Comparison of ENCODE assay signal across 1 cellular context in the genomic region with DNA sequence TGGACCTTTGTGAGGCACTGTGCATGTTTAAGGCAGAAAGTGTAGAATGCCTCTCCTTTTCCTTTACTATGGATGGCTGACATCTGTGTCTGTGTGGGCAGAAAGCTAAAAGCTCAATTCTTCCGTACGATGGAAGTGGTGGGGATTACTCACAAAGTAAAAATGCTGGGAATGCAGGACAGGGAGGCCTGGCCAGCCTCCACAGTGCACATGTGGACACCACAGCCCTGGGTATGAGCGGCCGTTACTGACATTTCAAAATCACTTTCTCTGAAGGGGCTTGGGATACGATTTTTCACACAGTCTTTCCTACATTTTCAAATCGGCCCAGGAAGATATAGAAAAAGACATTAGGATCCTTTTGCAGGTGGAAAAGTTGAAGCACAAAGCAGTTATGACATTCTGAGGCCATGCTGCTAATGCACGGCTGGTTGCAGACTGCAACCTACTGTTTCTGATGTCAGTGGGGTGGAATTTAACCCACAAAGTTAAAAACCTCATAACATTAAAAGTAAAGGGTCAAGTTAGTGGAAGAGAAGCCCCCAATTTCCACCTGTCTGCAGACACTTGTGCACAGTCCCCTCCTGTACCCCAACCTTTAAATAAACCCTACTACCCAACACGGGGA.
A peak's percentile ranks its signal among the peaks of the same experiment; 100 is the strongest.
TF ChIP-seq lines count a peak whose summit lies in the region.

No MANE protein-coding gene starts in this region.

TF ChIP-seq in SK-N-SH, 30 proteins besides CTCF, POLR2A, EP300 and RAD21 (continued from another document):
- TF ChIP-seq FOSL2 (IDR thresholded peaks at IDR 0.05; ENCODE audit: borderline replicate concordance, low read depth) (peak; percentile 83), NFIC (IDR thresholded peaks at IDR 0.05; ENCODE audit: borderline replicate concordance) (peak; percentile 63; the same call in 1 of the 2 replicates), RFX5 (IDR thresholded peaks at IDR 0.05; ENCODE audit: low read length) (no peak), SMC3 (IDR thresholded peaks at IDR 0.05; ENCODE audit: low read depth, low read length) (no peak), TCF12 (IDR thresholded peaks at IDR 0.05) (peak; percentile 98), EZH2phosphoT487 (IDR thresholded peaks at IDR 0.05; ENCODE audit: borderline replicate concordance, low read depth) (no peak), TAF1 (IDR thresholded peaks at IDR 0.05; ENCODE audit: borderline replicate concordance, low read depth, low read length) (peak; percentile 66; the same call in 1 of the 2 replicates), GABPA (IDR thresholded peaks at IDR 0.05; ENCODE audit: low read depth) (no peak), FOXM1 (IDR thresholded peaks at IDR 0.05; ENCODE audit: low read depth) (peak; percentile 68; the same call in 1 of the 2 replicates), MEF2A (IDR thresholded peaks at IDR 0.05; ENCODE audit: borderline replicate concordance, low read depth) (no peak), POLR2AphosphoS5 (IDR thresholded peaks at IDR 0.05; ENCODE audit: low read depth, low read length) (peak; percentile 61), CHD2 (IDR thresholded peaks at IDR 0.05; ENCODE audit: low read length, partially characterized antibody) (no peak), JUND (IDR thresholded peaks at IDR 0.05) (peak; percentile 95), TEAD4 (IDR thresholded peaks at IDR 0.05; ENCODE audit: borderline replicate concordance, insufficient read depth) (peak; percentile 98), RXRA (IDR thresholded peaks at IDR 0.05; ENCODE audit: borderline replicate concordance, low read depth) (peak; percentile 32; the same call in 1 of the 2 replicates), NRF1 (IDR thresholded peaks at IDR 0.05; ENCODE audit: low read depth, low read length) (no peak), MXI1 (IDR thresholded peaks at IDR 0.05; ENCODE audit: low read depth, low read length) (no peak), GATA2 (CRISPR knock-in tag; IDR thresholded peaks at IDR 0.05) (no peak), FOXJ3 (CRISPR knock-in tag; IDR thresholded peaks at IDR 0.05) (no peak), ELF1 (IDR thresholded peaks at IDR 0.05) (no peak; the same call in 1 of the 2 replicates)
- TF ChIP-seq, protein P1, sequence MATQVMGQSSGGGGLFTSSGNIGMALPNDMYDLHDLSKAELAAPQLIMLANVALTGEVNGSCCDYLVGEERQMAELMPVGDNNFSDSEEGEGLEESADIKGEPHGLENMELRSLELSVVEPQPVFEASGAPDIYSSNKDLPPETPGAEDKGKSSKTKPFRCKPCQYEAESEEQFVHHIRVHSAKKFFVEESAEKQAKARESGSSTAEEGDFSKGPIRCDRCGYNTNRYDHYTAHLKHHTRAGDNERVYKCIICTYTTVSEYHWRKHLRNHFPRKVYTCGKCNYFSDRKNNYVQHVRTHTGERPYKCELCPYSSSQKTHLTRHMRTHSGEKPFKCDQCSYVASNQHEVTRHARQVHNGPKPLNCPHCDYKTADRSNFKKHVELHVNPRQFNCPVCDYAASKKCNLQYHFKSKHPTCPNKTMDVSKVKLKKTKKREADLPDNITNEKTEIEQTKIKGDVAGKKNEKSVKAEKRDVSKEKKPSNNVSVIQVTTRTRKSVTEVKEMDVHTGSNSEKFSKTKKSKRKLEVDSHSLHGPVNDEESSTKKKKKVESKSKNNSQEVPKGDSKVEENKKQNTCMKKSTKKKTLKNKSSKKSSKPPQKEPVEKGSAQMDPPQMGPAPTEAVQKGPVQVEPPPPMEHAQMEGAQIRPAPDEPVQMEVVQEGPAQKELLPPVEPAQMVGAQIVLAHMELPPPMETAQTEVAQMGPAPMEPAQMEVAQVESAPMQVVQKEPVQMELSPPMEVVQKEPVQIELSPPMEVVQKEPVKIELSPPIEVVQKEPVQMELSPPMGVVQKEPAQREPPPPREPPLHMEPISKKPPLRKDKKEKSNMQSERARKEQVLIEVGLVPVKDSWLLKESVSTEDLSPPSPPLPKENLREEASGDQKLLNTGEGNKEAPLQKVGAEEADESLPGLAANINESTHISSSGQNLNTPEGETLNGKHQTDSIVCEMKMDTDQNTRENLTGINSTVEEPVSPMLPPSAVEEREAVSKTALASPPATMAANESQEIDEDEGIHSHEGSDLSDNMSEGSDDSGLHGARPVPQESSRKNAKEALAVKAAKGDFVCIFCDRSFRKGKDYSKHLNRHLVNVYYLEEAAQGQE (IDR thresholded peaks at IDR 0.05; ENCODE audit: low read depth, low read length), result peak; percentile 65
- TF ChIP-seq, protein P2, sequence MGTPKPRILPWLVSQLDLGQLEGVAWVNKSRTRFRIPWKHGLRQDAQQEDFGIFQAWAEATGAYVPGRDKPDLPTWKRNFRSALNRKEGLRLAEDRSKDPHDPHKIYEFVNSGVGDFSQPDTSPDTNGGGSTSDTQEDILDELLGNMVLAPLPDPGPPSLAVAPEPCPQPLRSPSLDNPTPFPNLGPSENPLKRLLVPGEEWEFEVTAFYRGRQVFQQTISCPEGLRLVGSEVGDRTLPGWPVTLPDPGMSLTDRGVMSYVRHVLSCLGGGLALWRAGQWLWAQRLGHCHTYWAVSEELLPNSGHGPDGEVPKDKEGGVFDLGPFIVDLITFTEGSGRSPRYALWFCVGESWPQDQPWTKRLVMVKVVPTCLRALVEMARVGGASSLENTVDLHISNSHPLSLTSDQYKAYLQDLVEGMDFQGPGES (IDR thresholded peaks at IDR 0.05; ENCODE audit: low read depth, low read length), result no peak
- TF ChIP-seq, protein P3, sequence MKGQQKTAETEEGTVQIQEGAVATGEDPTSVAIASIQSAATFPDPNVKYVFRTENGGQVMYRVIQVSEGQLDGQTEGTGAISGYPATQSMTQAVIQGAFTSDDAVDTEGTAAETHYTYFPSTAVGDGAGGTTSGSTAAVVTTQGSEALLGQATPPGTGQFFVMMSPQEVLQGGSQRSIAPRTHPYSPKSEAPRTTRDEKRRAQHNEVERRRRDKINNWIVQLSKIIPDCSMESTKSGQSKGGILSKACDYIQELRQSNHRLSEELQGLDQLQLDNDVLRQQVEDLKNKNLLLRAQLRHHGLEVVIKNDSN (IDR thresholded peaks at IDR 0.05; ENCODE audit: borderline replicate concordance, low read depth), result peak; percentile 37; the same call in 1 of the 2 replicates
- TF ChIP-seq, protein P4, sequence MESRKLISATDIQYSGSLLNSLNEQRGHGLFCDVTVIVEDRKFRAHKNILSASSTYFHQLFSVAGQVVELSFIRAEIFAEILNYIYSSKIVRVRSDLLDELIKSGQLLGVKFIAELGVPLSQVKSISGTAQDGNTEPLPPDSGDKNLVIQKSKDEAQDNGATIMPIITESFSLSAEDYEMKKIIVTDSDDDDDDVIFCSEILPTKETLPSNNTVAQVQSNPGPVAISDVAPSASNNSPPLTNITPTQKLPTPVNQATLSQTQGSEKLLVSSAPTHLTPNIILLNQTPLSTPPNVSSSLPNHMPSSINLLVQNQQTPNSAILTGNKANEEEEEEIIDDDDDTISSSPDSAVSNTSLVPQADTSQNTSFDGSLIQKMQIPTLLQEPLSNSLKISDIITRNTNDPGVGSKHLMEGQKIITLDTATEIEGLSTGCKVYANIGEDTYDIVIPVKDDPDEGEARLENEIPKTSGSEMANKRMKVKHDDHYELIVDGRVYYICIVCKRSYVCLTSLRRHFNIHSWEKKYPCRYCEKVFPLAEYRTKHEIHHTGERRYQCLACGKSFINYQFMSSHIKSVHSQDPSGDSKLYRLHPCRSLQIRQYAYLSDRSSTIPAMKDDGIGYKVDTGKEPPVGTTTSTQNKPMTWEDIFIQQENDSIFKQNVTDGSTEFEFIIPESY (IDR thresholded peaks at IDR 0.05; ENCODE audit: borderline replicate concordance, low read depth), result peak; percentile 65; the same call in 1 of the 2 replicates
- TF ChIP-seq, protein P5, sequence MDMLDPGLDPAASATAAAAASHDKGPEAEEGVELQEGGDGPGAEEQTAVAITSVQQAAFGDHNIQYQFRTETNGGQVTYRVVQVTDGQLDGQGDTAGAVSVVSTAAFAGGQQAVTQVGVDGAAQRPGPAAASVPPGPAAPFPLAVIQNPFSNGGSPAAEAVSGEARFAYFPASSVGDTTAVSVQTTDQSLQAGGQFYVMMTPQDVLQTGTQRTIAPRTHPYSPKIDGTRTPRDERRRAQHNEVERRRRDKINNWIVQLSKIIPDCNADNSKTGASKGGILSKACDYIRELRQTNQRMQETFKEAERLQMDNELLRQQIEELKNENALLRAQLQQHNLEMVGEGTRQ (IDR thresholded peaks at IDR 0.05; ENCODE audit: borderline replicate concordance, low read depth, low read length), result no peak
- TF ChIP-seq, protein P6, sequence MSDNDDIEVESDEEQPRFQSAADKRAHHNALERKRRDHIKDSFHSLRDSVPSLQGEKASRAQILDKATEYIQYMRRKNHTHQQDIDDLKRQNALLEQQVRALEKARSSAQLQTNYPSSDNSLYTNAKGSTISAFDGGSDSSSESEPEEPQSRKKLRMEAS (IDR thresholded peaks at IDR 0.05; ENCODE audit: low read depth), result peak; percentile 93
